In genomic region chr15:85642693-85643058, GRCh38 we compare ENCODE assay signal across 1 cellular context.
TF ChIP-seq lines count a peak whose summit lies in the region.

No MANE protein-coding gene starts in this region.

TF ChIP-seq in liver, 16 proteins besides CTCF, POLR2A, EP300 and RAD21 (continued from another document):
- TF ChIP-seq, protein P1, sequence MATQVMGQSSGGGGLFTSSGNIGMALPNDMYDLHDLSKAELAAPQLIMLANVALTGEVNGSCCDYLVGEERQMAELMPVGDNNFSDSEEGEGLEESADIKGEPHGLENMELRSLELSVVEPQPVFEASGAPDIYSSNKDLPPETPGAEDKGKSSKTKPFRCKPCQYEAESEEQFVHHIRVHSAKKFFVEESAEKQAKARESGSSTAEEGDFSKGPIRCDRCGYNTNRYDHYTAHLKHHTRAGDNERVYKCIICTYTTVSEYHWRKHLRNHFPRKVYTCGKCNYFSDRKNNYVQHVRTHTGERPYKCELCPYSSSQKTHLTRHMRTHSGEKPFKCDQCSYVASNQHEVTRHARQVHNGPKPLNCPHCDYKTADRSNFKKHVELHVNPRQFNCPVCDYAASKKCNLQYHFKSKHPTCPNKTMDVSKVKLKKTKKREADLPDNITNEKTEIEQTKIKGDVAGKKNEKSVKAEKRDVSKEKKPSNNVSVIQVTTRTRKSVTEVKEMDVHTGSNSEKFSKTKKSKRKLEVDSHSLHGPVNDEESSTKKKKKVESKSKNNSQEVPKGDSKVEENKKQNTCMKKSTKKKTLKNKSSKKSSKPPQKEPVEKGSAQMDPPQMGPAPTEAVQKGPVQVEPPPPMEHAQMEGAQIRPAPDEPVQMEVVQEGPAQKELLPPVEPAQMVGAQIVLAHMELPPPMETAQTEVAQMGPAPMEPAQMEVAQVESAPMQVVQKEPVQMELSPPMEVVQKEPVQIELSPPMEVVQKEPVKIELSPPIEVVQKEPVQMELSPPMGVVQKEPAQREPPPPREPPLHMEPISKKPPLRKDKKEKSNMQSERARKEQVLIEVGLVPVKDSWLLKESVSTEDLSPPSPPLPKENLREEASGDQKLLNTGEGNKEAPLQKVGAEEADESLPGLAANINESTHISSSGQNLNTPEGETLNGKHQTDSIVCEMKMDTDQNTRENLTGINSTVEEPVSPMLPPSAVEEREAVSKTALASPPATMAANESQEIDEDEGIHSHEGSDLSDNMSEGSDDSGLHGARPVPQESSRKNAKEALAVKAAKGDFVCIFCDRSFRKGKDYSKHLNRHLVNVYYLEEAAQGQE (IDR thresholded peaks at IDR 0.05) = peak; percentile 73
- peak in 1 of 2 donors; percentile 56 for TF ChIP-seq HNF4A (conservative IDR thresholded peaks at IDR 0.05)
- no peak for TF ChIP-seq EGR1 (IDR thresholded peaks at IDR 0.05; ENCODE audit: low read depth in 2 of 2)
- no peak for TF ChIP-seq FOXA1 (IDR thresholded peaks at IDR 0.05)
- TF ChIP-seq YY1 (IDR thresholded peaks at IDR 0.05) = no peak
